25 cellular contexts compared by ENCODE assay signal in genomic region chr12:5623411-5623810, GRCh38.
"Had no signal": no experiment of that assay in that cellular context is flagged by ENCODE, and none has a peak within 500 bp of the region (broad histone marks: within the 10 kb centered on the region; RNA-seq: fewer than 3 reads in every experiment).

No MANE protein-coding gene starts in this region.

- H3K36me3 Mint-ChIP-seq: immature natural killer cell; memory B cell; mesothelial cell of epicardium; natural killer cell; stimulated activated memory B cell treated with anti-CD40 and anti-IgM and Interleukin-4, amounts not matched to agents 10 μg/mL and 1 μg/mL and 100 μg/mL, for 72 hours had no signal

- H3K9me3 ChIP-seq: esophagus squamous epithelium, gastroesophageal sphincter, left lung, lower lobe of right lung, pancreas, spleen, tibial artery, upper lobe of left lung, vagina had no signal

- H3K27ac Mint-ChIP-seq: dendritic cell treated with granulocyte-macrophage colony-stimulating factor and Interleukin-4, amounts not matched to agents 40 ng/mL and 50 ng/mL, for 4 days; effector memory CD8-positive, alpha-beta T cell; memory B cell; mesothelial cell of epicardium; natural killer cell; progenitor cell of endocrine pancreas; stimulated activated memory B cell treated with anti-CD40 and anti-IgM and Interleukin-4, amounts not matched to agents 10 μg/mL and 1 μg/mL and 100 μg/mL, for 72 hours had no signal

- H3K4me3 ChIP-seq: esophagus squamous epithelium, gastroesophageal sphincter, left lung, lower lobe of right lung, pancreas, spleen, tibial artery, upper lobe of left lung, vagina had no signal

- H3K4me1 Mint-ChIP-seq: immature natural killer cell; memory B cell; mesothelial cell of epicardium; natural killer cell; neural crest cell; stimulated activated memory B cell treated with anti-CD40 and anti-IgM and Interleukin-4, amounts not matched to agents 10 μg/mL and 1 μg/mL and 100 μg/mL, for 72 hours had no signal

- H3K4me1 ChIP-seq: left lung, lower lobe of right lung, pancreas had no signal

- H3K4me3 Mint-ChIP-seq: dendritic cell treated with granulocyte-macrophage colony-stimulating factor and Interleukin-4, amounts not matched to agents 40 ng/mL and 50 ng/mL, for 4 days; effector memory CD8-positive, alpha-beta T cell; immature natural killer cell; memory B cell; mesothelial cell of epicardium; natural killer cell; neural crest cell; stimulated activated memory B cell treated with anti-CD40 and anti-IgM and Interleukin-4, amounts not matched to agents 10 μg/mL and 1 μg/mL and 100 μg/mL, for 72 hours; stimulated activated naive CD8-positive, alpha-beta T cell treated with anti-CD3 and anti-CD28 coated beads, Interleukin-15, Interleukin-2, amounts not matched to agents 100 ng/mL and 50 ng/mL, for 24 hours had no signal

- DNase-seq: effector memory CD8-positive, alpha-beta T cell; esophagus squamous epithelium; foreskin fibroblast; immature natural killer cell; left lung; lower lobe of right lung; natural killer cell; occipital lobe; pancreas; spleen; stimulated activated CD4-positive, alpha-beta T cell treated with anti-CD3 and anti-CD28 coated beads, Interleukin-15, amount 100 ng/mL, for 24 hours; stimulated activated CD4-positive, alpha-beta T cell treated with anti-CD3 and anti-CD28 coated beads, Interleukin-1b, Interleukin-23, amount 100 ng/mL, for 48 hours; stimulated activated CD4-positive, alpha-beta T cell treated with anti-CD3 and anti-CD28 coated beads, Interleukin-4, amount 100 ng/mL, for 24 hours; tibial artery; upper lobe of left lung had no signal

- H3K36me3 ChIP-seq: esophagus squamous epithelium, gastroesophageal sphincter, left lung, lower lobe of right lung, pancreas, spleen, tibial artery, upper lobe of left lung, vagina had no signal

- H3K9me3 Mint-ChIP-seq: dendritic cell treated with granulocyte-macrophage colony-stimulating factor and Interleukin-4, amounts not matched to agents 40 ng/mL and 50 ng/mL, for 4 days; memory B cell; mesothelial cell of epicardium; natural killer cell; neural crest cell; stimulated activated memory B cell treated with anti-CD40 and anti-IgM and Interleukin-4, amounts not matched to agents 10 μg/mL and 1 μg/mL and 100 μg/mL, for 72 hours; stimulated activated naive CD8-positive, alpha-beta T cell treated with anti-CD3 and anti-CD28 coated beads, Interleukin-15, Interleukin-2, amounts not matched to agents 100 ng/mL and 50 ng/mL, for 24 hours had no signal

- H3K27me3 Mint-ChIP-seq: stimulated activated naive CD8-positive, alpha-beta T cell treated with anti-CD3 and anti-CD28 coated beads, Interleukin-15, Interleukin-2, amounts not matched to agents 100 ng/mL and 50 ng/mL, for 24 hours had no signal

- ATAC-seq: effector memory CD8-positive, alpha-beta T cell; gastroesophageal sphincter; left lung; lower lobe of right lung; natural killer cell; pancreas; sciatic nerve; stimulated activated memory B cell treated with anti-CD40 and anti-IgM and Interleukin-4, amounts not matched to agents 10 μg/mL and 1 μg/mL and 100 μg/mL, for 72 hours had no signal

- H3K27ac ChIP-seq: esophagus squamous epithelium, gastroesophageal sphincter, left lung, lower lobe of right lung, pancreas, spleen, upper lobe of left lung, vagina had no signal

- H3K27me3 ChIP-seq: esophagus squamous epithelium, gastroesophageal sphincter, left lung, pancreas, tibial artery, upper lobe of left lung, vagina had no signal
